Comparison of ENCODE assay signal across 8 cellular contexts in the genomic region with DNA sequence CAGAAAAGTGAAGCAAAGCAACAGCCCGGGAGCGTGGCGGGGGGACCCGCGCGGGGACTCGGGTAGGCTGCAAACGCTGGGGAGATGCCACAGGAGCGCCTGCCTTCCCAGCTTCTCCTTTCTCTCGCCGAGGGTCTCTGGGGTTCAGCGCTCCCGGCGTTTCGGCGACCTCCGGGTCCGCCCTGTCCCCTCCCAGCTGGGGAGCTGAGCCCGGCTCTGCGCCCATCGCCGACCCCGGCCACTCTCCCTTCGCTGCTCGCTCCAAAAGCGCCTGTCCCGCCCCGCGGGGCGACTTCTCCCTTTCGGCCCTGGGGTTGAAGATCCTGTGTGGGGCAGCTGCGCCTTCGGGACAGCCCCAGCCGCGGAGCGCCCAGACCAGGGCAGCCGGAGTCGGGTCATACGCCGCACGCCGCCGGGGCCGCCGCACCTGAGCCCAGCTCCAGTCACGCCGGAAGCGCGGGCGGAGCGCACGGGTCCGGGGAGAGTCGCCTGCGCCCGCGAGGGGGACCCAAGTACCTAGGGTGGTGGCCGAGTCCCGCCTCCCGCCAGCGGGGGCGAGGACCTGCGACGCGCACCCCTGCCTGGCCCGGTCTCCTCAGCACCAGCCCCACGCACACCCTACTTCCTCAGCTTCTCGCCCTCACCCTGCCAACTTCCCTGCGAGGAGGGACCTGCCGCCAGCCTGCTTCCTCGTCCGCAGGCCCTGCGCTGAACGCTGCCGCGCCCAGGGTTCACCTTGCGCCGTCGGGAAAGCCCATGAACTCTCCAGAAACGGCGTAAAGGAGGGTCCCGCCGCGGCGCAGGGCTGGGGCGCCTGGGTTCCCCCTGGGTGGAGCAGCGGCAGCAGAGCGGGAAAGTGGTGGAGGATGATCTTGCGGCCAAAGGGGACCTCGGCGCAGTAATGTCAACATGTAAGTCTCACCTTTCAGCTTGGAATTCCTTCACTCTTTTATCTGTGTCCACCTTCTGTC. TPM values are rescaled to one million over a fixed set of nuclear protein-coding genes. Genes with fewer than 3 reads are reported as not detected.
A peak's percentile ranks its signal among the peaks of the same experiment; 100 is the strongest.
DNase-seq lines count a peak whose midpoint lies in the region; ATAC-seq and TF ChIP-seq lines count a peak whose summit lies in the region.

A gene (plus strand): TSS at position 587 of the 971 bp plus-strand sequence. CDS start 323 bp downstream, at position 910.

- ATAC-seq in GM21737 (IDR thresholded peaks at IDR 0.05; ENCODE audit: unreplicated experiment) (peak; percentile 79), mucosa of descending colon (peak; percentile 92)

- peak within 1 kb of the TSS; percentile 22 for H3K9ac ChIP-seq in endodermal cell (ENCODE audit: extremely low read depth, low read length, poor library complexity, severe bottlenecking)

- peaks cover 35% of the 10 kb centered on the region for H3K27me3 ChIP-seq in endodermal cell (ENCODE audit: control insufficient read depth, insufficient read depth, low read length, poor library complexity, severe bottlenecking)

- H3K27ac ChIP-seq in endodermal cell (ENCODE audit: low read depth, low read length), result no peak within 1 kb of the TSS

- no peaks in the 10 kb centered on the region for H3K36me3 Mint-ChIP-seq in endodermal cell (ENCODE audit: low read depth)

- DNase-seq in Daoy (ENCODE audit: low read depth) (peak; percentile 67), Kasumi-1 (lab: John Stamatoyannopoulos, UW) (peak; percentile 31 to 44), endodermal cell (peak; percentile 89), mucosa of descending colon (peak; percentile 55 to 76 (median 74)), amniotic stem cell (lab: John Stamatoyannopoulos, UW) (no peak)
- peak; percentile 16 to 26 for DNase-seq in activated CD4-positive, alpha-beta T cell treated with anti-CD3 and anti-CD28 coated beads, Interleukin-2, amount 50 U/mL, for 4 hours
- peak; percentile 2 to 47 (median 18) for DNase-seq in stimulated activated naive CD4-positive, alpha-beta T cell (lab: John Stamatoyannopoulos, UW)

- TF ChIP-seq CTCF in endodermal cell (conservative IDR thresholded peaks at IDR 0.05) (peak; percentile 60), mucosa of descending colon (IDR thresholded peaks at IDR 0.05) (no peak)

- H3K4me1 ChIP-seq in endodermal cell (ENCODE audit: control insufficient read depth, insufficient read depth, low read length), result no peaks in the 10 kb centered on the region
- no peaks in the 10 kb centered on the region for H3K4me1 ChIP-seq in mucosa of descending colon (ENCODE audit: low read depth)

- no peaks in the 10 kb centered on the region for H3K9me3 ChIP-seq in endodermal cell (ENCODE audit: control insufficient read depth, low read length)
- no peaks in the 10 kb centered on the region for H3K9me3 ChIP-seq in mucosa of descending colon

- peak within 1 kb of the TSS; percentile 66 for H3K4me3 Mint-ChIP-seq in endodermal cell

- H3K4me3 ChIP-seq in endodermal cell (ENCODE audit: low read length) (peak within 1 kb of the TSS; percentile 88), mucosa of descending colon (peak within 1 kb of the TSS; percentile 24)

- intact Hi-C loops in mucosa of descending colon (cut with DNase I, micrococcal nuclease), result no loop called here

- H3K9me3 Mint-ChIP-seq in endodermal cell, result no peaks in the 10 kb centered on the region

- no peaks in the 10 kb centered on the region for H3K36me3 ChIP-seq in endodermal cell (ENCODE audit: control insufficient read depth, insufficient read depth, low read length)
- no peaks in the 10 kb centered on the region for H3K36me3 ChIP-seq in mucosa of descending colon (ENCODE audit: low read depth)

- peaks cover 30% of the 10 kb centered on the region for H3K4me1 Mint-ChIP-seq in endodermal cell

- H3K27ac Mint-ChIP-seq in endodermal cell, result no peak within 1 kb of the TSS

- WGBS in endodermal cell (ENCODE audit: insufficient coverage in 1 of 2, insufficient read length in 1 of 2), 2 experiments, result 1% methylated on average over 34 to 91 of the region's 91 CpGs

- H3K27me3 Mint-ChIP-seq in endodermal cell (ENCODE audit: insufficient read depth), result peaks cover 27% of the 10 kb centered on the region

RNA-seq across cellular contexts. Expression of the gene that starts here (rescaled TPM):
- total RNA-seq in Daoy (2014; rRNA removed; shearing (Covaris generic)), result 2.2 and 15.3 TPM in 2 replicates
- total RNA-seq in endodermal cell (10 to 100 TPM; 20.4 to 26.8 TPM), mucosa of descending colon (10 to 100 TPM; 14.1 to 17.6 (median 17.1) TPM)
- polyA plus RNA-seq in endodermal cell (2013, experiment 1 of 2), result 6.5 TPM
- 6.4 TPM for polyA plus RNA-seq in endodermal cell (2013, experiment 2 of 2)
